11 cellular contexts compared by ENCODE assay signal in genomic region chr1:164754088-164754600, GRCh38.
DNase-seq lines count a peak whose midpoint lies in the region; ATAC-seq and TF ChIP-seq lines count a peak whose summit lies in the region.
"Had no signal": no experiment of that assay in that cellular context is flagged by ENCODE, and none has a peak within 500 bp of the region (broad histone marks: within the 10 kb centered on the region; RNA-seq: fewer than 3 reads in every experiment).

No MANE protein-coding gene starts in this region.

- peaks cover 8% of the 10 kb centered on the region for H3F3A ChIP-seq in SK-N-SH (replicated peaks; ENCODE audit: insufficient read depth)

- no peak for TF ChIP-seq CTCF in SK-N-SH (IDR thresholded peaks at IDR 0.05)
- TF ChIP-seq CTCF in fibroblast of mammary gland (conservative IDR thresholded peaks at IDR 0.05; ENCODE audit: control insufficient read depth, insufficient read depth, low read depth, low read length) = no peak
- no peak for TF ChIP-seq CTCF in mucosa of descending colon (IDR thresholded peaks at IDR 0.05)

- no peaks in the 10 kb centered on the region for H4K20me1 ChIP-seq in SK-N-SH (ENCODE audit: insufficient read depth)

- no peaks in the 10 kb centered on the region for H3K79me2 ChIP-seq in SK-N-SH (ENCODE audit: insufficient read depth)

- no peak overlapping the region for H3K4me3 ChIP-seq in SK-N-SH (ENCODE audit: low read depth in 2 of 2, low read length in 1 of 2)
- H3K4me3 ChIP-seq in fibroblast of mammary gland (ENCODE audit: control insufficient read depth, low read depth, low read length) = no peak overlapping the region
- no peak overlapping the region for H3K4me3 ChIP-seq in mucosa of descending colon
- no peak overlapping the region for H3K4me3 ChIP-seq in SJCRH30

- peak in 1 of 2 experiments; percentile 76; a peak in 2 of 4 replicates for TF ChIP-seq EP300 in SK-N-SH (IDR thresholded peaks at IDR 0.05; ENCODE audit: borderline replicate concordance in 1 of 2, low read depth in 1 of 2, low read length in 1 of 2)

- no peaks in the 10 kb centered on the region for H3K9me2 ChIP-seq in SK-N-SH

- H3K27me3 ChIP-seq in SK-N-SH (ENCODE audit: insufficient read depth) (no peaks in the 10 kb centered on the region), SJCRH30 (no peaks in the 10 kb centered on the region)

- no peak overlapping the region for H3K9ac ChIP-seq in SK-N-SH

- H2AFZ ChIP-seq in SK-N-SH (ENCODE audit: low read depth) = no peak overlapping the region

- H3K27ac ChIP-seq in SK-N-SH (ENCODE audit: low read depth in 2 of 2, low read length in 1 of 2) (no peak overlapping the region), SJCRH30 (no peak overlapping the region)

- POLR2A ChIA-PET in SK-N-SH (lab: Yijun Ruan, JAX) = no interaction called here

- no peak overlapping the region for H3K4me3 Mint-ChIP-seq in T-helper 2 cell treated with Interferon-gamma antibody and Interleukin-4, amounts not matched to agents 5 μg/mL and 100 μg/mL, for 36 hours
- H3K4me3 Mint-ChIP-seq: activated naive CD4-positive, alpha-beta T cell treated with anti-CD3 and anti-CD28 coated beads, Interleukin-2, amount 50 U/mL, for 24 hours; memory B cell had no signal

- H3K4me1 ChIP-seq in SK-N-SH (ENCODE audit: control insufficient read depth in 1 of 2, insufficient read depth in 2 of 2, low read depth in 1 of 2, low read length in 1 of 2) (peaks cover 0 to 20% of the 10 kb centered on the region in 2 experiments; a peak in 2 of 4 replicates), mucosa of descending colon (ENCODE audit: low read depth) (no peaks in the 10 kb centered on the region), SJCRH30 (no peaks in the 10 kb centered on the region)

- no peaks in the 10 kb centered on the region for H3K36me3 ChIP-seq in SK-N-SH (replicated peaks in 1 of 2; ENCODE audit: control insufficient read depth in 1 of 2, insufficient read depth in 2 of 2, low read length in 1 of 2)
- H3K36me3 ChIP-seq in mucosa of descending colon (ENCODE audit: low read depth) = no peaks in the 10 kb centered on the region
- H3K36me3 ChIP-seq in SJCRH30 = no peaks in the 10 kb centered on the region

- no peak overlapping the region for H3K4me2 ChIP-seq in SK-N-SH

- ATAC-seq in mucosa of descending colon (peak; percentile 22), GM18861 (IDR thresholded peaks at IDR 0.05; ENCODE audit: unreplicated experiment) (no peak), HG02642 (IDR thresholded peaks at IDR 0.05; ENCODE audit: poor library complexity, unreplicated experiment) (no peak)

- no peak overlapping the region for H3K27ac Mint-ChIP-seq in T-helper 2 cell treated with Interferon-gamma antibody and Interleukin-4, amounts not matched to agents 5 μg/mL and 100 μg/mL, for 36 hours
- H3K27ac Mint-ChIP-seq: activated naive CD4-positive, alpha-beta T cell treated with anti-CD3 and anti-CD28 coated beads, Interleukin-2, amount 50 U/mL, for 24 hours; memory B cell had no signal

- H3K4me1 Mint-ChIP-seq in T-helper 2 cell treated with Interferon-gamma antibody and Interleukin-4, amounts not matched to agents 5 μg/mL and 100 μg/mL, for 36 hours (ENCODE audit: low read depth) = no peaks in the 10 kb centered on the region
- H3K4me1 Mint-ChIP-seq: activated naive CD4-positive, alpha-beta T cell treated with anti-CD3 and anti-CD28 coated beads, Interleukin-2, amount 50 U/mL, for 24 hours; memory B cell had no signal

- no peaks in the 10 kb centered on the region for H3K9me3 Mint-ChIP-seq in T-helper 2 cell treated with Interferon-gamma antibody and Interleukin-4, amounts not matched to agents 5 μg/mL and 100 μg/mL, for 36 hours
- H3K9me3 Mint-ChIP-seq: activated naive CD4-positive, alpha-beta T cell treated with anti-CD3 and anti-CD28 coated beads, Interleukin-2, amount 50 U/mL, for 24 hours; memory B cell had no signal

- 80% methylated on average over 8 of the region's 8 CpGs for WGBS in SK-N-SH (ENCODE audit: low lambda C conversion rate)

- no peaks in the 10 kb centered on the region for H3K27me3 Mint-ChIP-seq in T-helper 2 cell treated with Interferon-gamma antibody and Interleukin-4, amounts not matched to agents 5 μg/mL and 100 μg/mL, for 36 hours (ENCODE audit: low read depth)

- DNase-seq in SK-N-SH (no peak), fibroblast of mammary gland (ENCODE audit: low read depth) (peak; percentile 84), mucosa of descending colon (peak in 1 of 3 donors; percentile 35), superior temporal gyrus (ENCODE audit: extremely low spot score) (peak; percentile 78), SJCRH30 (no peak)
- no peak for DNase-seq in T-helper 2 cell treated with Interferon-gamma antibody and Interleukin-4, amounts not matched to agents 5 μg/mL and 100 μg/mL, for 36 hours (ENCODE audit: low spot score)
- DNase-seq: activated CD4-positive, alpha-beta T cell treated with anti-CD3 and anti-CD28 coated beads for 1 hour had no signal

- CTCF ChIA-PET in SK-N-SH (lab: Yijun Ruan, JAX) = no interaction called here

- H3K9me3 ChIP-seq in SK-N-SH (no peaks in the 10 kb centered on the region), mucosa of descending colon (no peaks in the 10 kb centered on the region), SJCRH30 (replicated peaks) (no peaks in the 10 kb centered on the region; the same call in 1 of the 2 replicates)

- intact Hi-C loops in mucosa of descending colon (cut with DNase I, micrococcal nuclease) = no loop called here

- no peaks in the 10 kb centered on the region for H3K36me3 Mint-ChIP-seq in T-helper 2 cell treated with Interferon-gamma antibody and Interleukin-4, amounts not matched to agents 5 μg/mL and 100 μg/mL, for 36 hours (ENCODE audit: low read depth)
- H3K36me3 Mint-ChIP-seq: activated naive CD4-positive, alpha-beta T cell treated with anti-CD3 and anti-CD28 coated beads, Interleukin-2, amount 50 U/mL, for 24 hours; memory B cell had no signal

- no peak for TF ChIP-seq RAD21 in SK-N-SH (IDR thresholded peaks at IDR 0.05; ENCODE audit: low read length)

TF ChIP-seq in SK-N-SH, 30 proteins besides CTCF, POLR2A, EP300 and RAD21:
- TF ChIP-seq GATA2 (CRISPR knock-in tag; IDR thresholded peaks at IDR 0.05) = no peak
- peak; percentile 56 for TF ChIP-seq TCF12 (IDR thresholded peaks at IDR 0.05)
- TF ChIP-seq NFIC (IDR thresholded peaks at IDR 0.05; ENCODE audit: borderline replicate concordance) = peak; percentile 30; the same call in 1 of the 2 replicates
- no peak for TF ChIP-seq FOSL2 (IDR thresholded peaks at IDR 0.05; ENCODE audit: borderline replicate concordance, low read depth)
- TF ChIP-seq NRF1 (IDR thresholded peaks at IDR 0.05; ENCODE audit: low read depth, low read length) = no peak
- peak; percentile 72 for TF ChIP-seq PBX3 (IDR thresholded peaks at IDR 0.05)
- no peak for TF ChIP-seq MXI1 (IDR thresholded peaks at IDR 0.05; ENCODE audit: low read depth, low read length)
- TF ChIP-seq MEF2A (IDR thresholded peaks at IDR 0.05; ENCODE audit: borderline replicate concordance, low read depth) = no peak

Comparison
In these comparisons a context has a peak if more than half of its experiments do, and no peak if none do; other contexts are left out.
1. DNase-seq: peak in fibroblast of mammary gland (single experiment) and superior temporal gyrus (single experiment); none in SK-N-SH (single experiment), T-helper 2 cell treated with Interferon-gamma antibody and Interleukin-4, amounts not matched to agents 5 μg/mL and 100 μg/mL, for 36 hours (single experiment) and SJCRH30 (0 of 2).